In genomic region chr1:183288583-183288982, GRCh38 we compare ENCODE assay signal across 13 cellular contexts.
"Had no signal": no experiment of that assay in that cellular context is flagged by ENCODE, and none has a peak within 500 bp of the region (broad histone marks: within the 10 kb centered on the region; RNA-seq: fewer than 3 reads in every experiment).

No MANE protein-coding gene starts in this region.

- H3K4me1 ChIP-seq: colonic mucosa had no signal

- H3K27me3 ChIP-seq: colonic mucosa, neutrophil, testis had no signal

- H3K4me3 ChIP-seq: colonic mucosa, smooth muscle cell, testis had no signal

- H3K36me3 Mint-ChIP-seq: immature natural killer cell; naive thymus-derived CD4-positive, alpha-beta T cell had no signal

- H3K4me1 Mint-ChIP-seq: immature natural killer cell; naive thymus-derived CD4-positive, alpha-beta T cell had no signal

- DNase-seq: colonic mucosa; effector CD4-positive, alpha-beta T cell; immature natural killer cell; mesendoderm; naive thymus-derived CD4-positive, alpha-beta T cell; nephron progenitor cell; stimulated activated CD4-positive, alpha-beta T cell treated with anti-CD3 and anti-CD28 coated beads, Interleukin-2, amount 100 ng/mL, for 48 hours; stimulated activated naive CD4-positive, alpha-beta T cell treated with Interleukin-2 at 50 U/mL for 16 hours; testis; trophoblast cell had no signal

- H3K36me3 ChIP-seq: colonic mucosa, neutrophil had no signal

- H3K9me3 ChIP-seq: colonic mucosa, neutrophil, testis had no signal

- H3K27ac Mint-ChIP-seq: immature natural killer cell; naive thymus-derived CD4-positive, alpha-beta T cell; nephron progenitor cell had no signal

- H3K9me3 Mint-ChIP-seq: immature natural killer cell had no signal

- H3K27ac ChIP-seq: colonic mucosa, neutrophil had no signal

- ATAC-seq: esophagus mucosa; naive thymus-derived CD4-positive, alpha-beta T cell had no signal

- H3K4me3 Mint-ChIP-seq: immature natural killer cell; naive thymus-derived CD4-positive, alpha-beta T cell; nephron progenitor cell had no signal
